Comparison of ENCODE assay signal across 9 cellular contexts in the genomic region with DNA sequence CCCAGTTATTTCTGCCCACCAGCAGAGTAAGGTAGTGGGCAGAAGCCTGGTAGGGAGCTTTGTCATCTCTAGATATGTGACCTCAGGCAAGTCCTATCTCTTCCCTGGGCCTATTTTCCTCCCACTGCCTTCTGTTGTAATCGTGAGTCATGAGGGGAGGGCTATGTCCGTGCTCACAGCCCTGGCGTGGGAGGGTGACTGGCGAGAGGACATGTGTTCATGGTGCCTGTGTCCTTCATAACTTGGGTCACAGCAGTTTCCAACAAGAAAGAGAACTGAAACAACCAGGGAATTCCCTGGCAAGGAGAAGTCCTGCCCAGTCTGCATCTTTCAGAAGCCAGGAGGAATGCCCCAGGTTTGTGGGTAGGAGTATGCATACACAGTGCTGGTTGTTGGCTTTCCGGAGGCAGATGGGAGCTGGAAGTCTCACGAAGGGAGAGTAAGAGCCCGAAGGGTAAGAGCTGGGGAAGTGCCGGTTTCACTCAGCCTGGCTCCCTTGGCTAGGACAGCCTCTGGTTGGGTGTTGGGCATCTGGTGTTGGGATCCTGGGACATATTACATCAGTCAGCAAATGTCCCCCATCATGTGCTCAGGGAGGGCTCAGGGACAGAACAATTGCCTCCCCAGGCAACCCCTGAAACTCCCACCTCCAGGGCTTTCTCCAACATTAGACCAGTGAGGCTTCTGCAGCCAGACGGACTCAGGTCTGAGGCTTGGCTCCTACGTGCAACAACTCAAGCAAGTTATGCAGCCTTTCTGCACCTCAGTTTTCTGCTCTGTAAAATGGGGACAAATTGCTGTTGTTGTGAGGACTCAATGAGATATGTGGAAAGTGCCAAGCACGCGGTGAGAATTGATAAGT. TPM values are rescaled to one million over a fixed set of nuclear protein-coding genes. Genes with fewer than 3 reads are reported as not detected.
DNase-seq lines count a peak whose midpoint lies in the region; ATAC-seq and TF ChIP-seq lines count a peak whose summit lies in the region.
"Had no signal": no experiment of that assay in that cellular context is flagged by ENCODE, and none has a peak within 500 bp of the region (broad histone marks: within the 10 kb centered on the region; RNA-seq: fewer than 3 reads in every experiment).

No MANE protein-coding gene starts in this region.

- H3K36me3 Mint-ChIP-seq in stimulated activated memory B cell treated with anti-CD40 and anti-IgM and Interleukin-4, amounts not matched to agents 10 μg/mL and 1 μg/mL and 100 μg/mL, for 72 hours: no peaks in the 10 kb centered on the region
- no peaks in the 10 kb centered on the region for H3K36me3 Mint-ChIP-seq in GM23338 (ENCODE audit: low read depth)

- peaks cover 7% of the 10 kb centered on the region for H3K9me3 Mint-ChIP-seq in stimulated activated memory B cell treated with anti-CD40 and anti-IgM and Interleukin-4, amounts not matched to agents 10 μg/mL and 1 μg/mL and 100 μg/mL, for 72 hours
- H3K9me3 Mint-ChIP-seq in GM23338: no peaks in the 10 kb centered on the region

- H3K9ac ChIP-seq in fibroblast of lung (ENCODE audit: insufficient read depth, low read length): no peak overlapping the region

- H3K4me2 ChIP-seq in fibroblast of lung (ENCODE audit: extremely low read depth, insufficient read depth, low read length) (no peak overlapping the region), GM23338 (no peak overlapping the region)

- no peaks in the 10 kb centered on the region for H3K36me3 ChIP-seq in fibroblast of lung (ENCODE audit: control insufficient read depth, insufficient read depth, low read length)
- no peaks in the 10 kb centered on the region for H3K36me3 ChIP-seq in GM23338 (ENCODE audit: insufficient read depth)
- H3K36me3 ChIP-seq: neutrophil had no signal

- H3K4me1 ChIP-seq in fibroblast of lung (ENCODE audit: control insufficient read depth, extremely low read depth, insufficient read depth, low read length): peaks cover 7% of the 10 kb centered on the region
- H3K4me1 ChIP-seq in GM23338 (ENCODE audit: insufficient read depth): no peaks in the 10 kb centered on the region

- no peak overlapping the region for H3K27ac Mint-ChIP-seq in stimulated activated memory B cell treated with anti-CD40 and anti-IgM and Interleukin-4, amounts not matched to agents 10 μg/mL and 1 μg/mL and 100 μg/mL, for 72 hours
- H3K27ac Mint-ChIP-seq in GM23338: no peak overlapping the region

- H3K27ac ChIP-seq in fibroblast of lung (ENCODE audit: insufficient read depth, low read length) (no peak overlapping the region), GM23338 (ENCODE audit: low read depth) (no peak overlapping the region)
- H3K27ac ChIP-seq: neutrophil had no signal

- H3K27me3 ChIP-seq in fibroblast of lung (ENCODE audit: control insufficient read depth, insufficient read depth, low read length) (peaks cover 13% of the 10 kb centered on the region), GM23338 (ENCODE audit: insufficient read depth) (peaks cover 15% of the 10 kb centered on the region; the same call in 1 of the 2 replicates)

- H3K9me3 ChIP-seq in fibroblast of lung (ENCODE audit: control insufficient read depth, insufficient read depth, low read depth, low read length): no peaks in the 10 kb centered on the region
- H3K9me3 ChIP-seq: neutrophil had no signal

- H4K20me1 ChIP-seq in fibroblast of lung (ENCODE audit: control insufficient read depth, extremely low read depth, insufficient read depth, low read length) (no peaks in the 10 kb centered on the region), GM23338 (replicated peaks; ENCODE audit: insufficient read depth) (no peaks in the 10 kb centered on the region)

- H3K27me3 Mint-ChIP-seq in stimulated activated memory B cell treated with anti-CD40 and anti-IgM and Interleukin-4, amounts not matched to agents 10 μg/mL and 1 μg/mL and 100 μg/mL, for 72 hours: peaks cover 55% of the 10 kb centered on the region
- peaks cover 15% of the 10 kb centered on the region for H3K27me3 Mint-ChIP-seq in GM23338 (ENCODE audit: insufficient read depth, low read depth, poor library complexity)

- DNase-seq in Daoy (ENCODE audit: low read depth): peak; percentile 93
- DNase-seq in NB4 (ENCODE audit: low read depth): peak; percentile 98
- DNase-seq in fibroblast of lung (ENCODE audit: low read depth in 2 of 2): peak; percentile 35 to 92
- no peak for DNase-seq in SW 1271 (lab: John Stamatoyannopoulos, UW)
- no peak for DNase-seq in GM23338 (ENCODE audit: low spot score)
- DNase-seq in activated naive CD4-positive, alpha-beta T cell (lab: John Stamatoyannopoulos, UW): no peak

- H3K4me3 Mint-ChIP-seq in stimulated activated memory B cell treated with anti-CD40 and anti-IgM and Interleukin-4, amounts not matched to agents 10 μg/mL and 1 μg/mL and 100 μg/mL, for 72 hours: no peak overlapping the region
- no peak overlapping the region for H3K4me3 Mint-ChIP-seq in GM23338

- peaks cover 20% of the 10 kb centered on the region for H3K4me1 Mint-ChIP-seq in stimulated activated memory B cell treated with anti-CD40 and anti-IgM and Interleukin-4, amounts not matched to agents 10 μg/mL and 1 μg/mL and 100 μg/mL, for 72 hours
- H3K4me1 Mint-ChIP-seq in GM23338: no peaks in the 10 kb centered on the region

- no peaks in the 10 kb centered on the region for H3F3A ChIP-seq in GM23338 (replicated peaks; ENCODE audit: low read depth)

- no peaks in the 10 kb centered on the region for H3K9me2 ChIP-seq in GM23338 (ENCODE audit: insufficient read depth)

- ATAC-seq in GM21717 (IDR thresholded peaks at IDR 0.05; ENCODE audit: unreplicated experiment) (peak; percentile 82), GM23338 (no peak)
- peak; percentile 89 for ATAC-seq in stimulated activated memory B cell treated with anti-CD40 and anti-IgM and Interleukin-4, amounts not matched to agents 10 μg/mL and 1 μg/mL and 100 μg/mL, for 72 hours

- no peak for TF ChIP-seq CTCF in NB4 (IDR thresholded peaks at IDR 0.05; ENCODE audit: low read depth, low read length)
- TF ChIP-seq CTCF in fibroblast of lung (conservative IDR thresholded peaks at IDR 0.05 in 1 of 2, IDR thresholded peaks at IDR 0.05 in 1 of 2; ENCODE audit: low read depth in 1 of 2, low read length in 2 of 2): no peak
- no peak for TF ChIP-seq CTCF in GM23338 (conservative IDR thresholded peaks at IDR 0.05; ENCODE audit: low read depth in 2 of 2)

- H3K79me2 ChIP-seq in fibroblast of lung (ENCODE audit: control insufficient read depth, insufficient read depth, low read length) (no peaks in the 10 kb centered on the region), GM23338 (replicated peaks; ENCODE audit: insufficient read depth) (no peaks in the 10 kb centered on the region)

- H3K4me3 ChIP-seq in NB4 (ENCODE audit: low read depth, low read length) (peak overlapping the region; percentile 80), fibroblast of lung (replicated peaks in 1 of 4; ENCODE audit: control extremely low read depth in 1 of 4, insufficient read depth in 1 of 4, low read depth in 3 of 4, low read length in 4 of 4) (no peak overlapping the region), GM23338 (no peak overlapping the region)

- peak; percentile 20 for TF ChIP-seq POLR2A in NB4 (IDR thresholded peaks at IDR 0.05; ENCODE audit: extremely low read depth, insufficient read length)

- H2AFZ ChIP-seq in fibroblast of lung (ENCODE audit: low read length): no peak overlapping the region
- H2AFZ ChIP-seq in GM23338: no peak overlapping the region

TF ChIP-seq in GM23338, 12 proteins besides CTCF, POLR2A, EP300 and RAD21:
- TF ChIP-seq EZH2 (IDR thresholded peaks at IDR 0.05; ENCODE audit: low read depth, unreplicated experiment): no peak
- no peak for TF ChIP-seq ZNF331 (CRISPR knock-in tag; IDR thresholded peaks at IDR 0.05; ENCODE audit: low read depth)
- TF ChIP-seq CREB1 (CRISPR knock-in tag; IDR thresholded peaks at IDR 0.05; ENCODE audit: low read depth): no peak

RNA-seq across cellular contexts. Expression of gene TIFAB, which starts 4.3 kb away (rescaled TPM):
- not detected in 2 replicates for total RNA-seq in Daoy (2014; rRNA removed; shearing (Covaris generic))
- total RNA-seq in fibroblast of lung: not detected in 2 replicates
- polyA plus RNA-seq in fibroblast of lung (not detected in 2 replicates), GM23338 (2016; fragmentation: Nextera tagmentation; extraction: Ambion mirVana) (not detected in 2 replicates)
- polyA plus RNA-seq in fibroblast of lung (2012): not detected in 2 replicates
- polyA minus RNA-seq in fibroblast of lung (ENCODE audit: low replicate concordance): not detected in 2 replicates
- not detected in 2 replicates for total RNA-seq in GM23338 (2014; rRNA removed; shearing (Covaris generic))

RNA-seq across cellular contexts. Expression of gene DCANP1, which starts 9.3 kb away (rescaled TPM):
- not detected in 2 replicates for total RNA-seq in Daoy (2014; rRNA removed; shearing (Covaris generic))
- total RNA-seq in fibroblast of lung: not detected in 2 replicates
- not detected in 2 replicates for polyA plus RNA-seq in fibroblast of lung
- not detected in 2 replicates for polyA plus RNA-seq in fibroblast of lung (2012)
- polyA minus RNA-seq in fibroblast of lung (ENCODE audit: low replicate concordance): 0.52 TPM in 1 of 2 replicates, not detected in the other
- total RNA-seq in GM23338 (2014; rRNA removed; shearing (Covaris generic)): not detected in 2 replicates
- polyA plus RNA-seq in GM23338 (2016; fragmentation: Nextera tagmentation; extraction: Ambion mirVana): not detected in 2 replicates

RNA-seq across cellular contexts. Expression of gene MACROH2A1, which starts 57.4 kb away (rescaled TPM):
- 301 and 334 TPM in 2 replicates for total RNA-seq in Daoy (2014; rRNA removed; shearing (Covaris generic))
- 154 and 191 TPM in 2 replicates for total RNA-seq in fibroblast of lung
- polyA plus RNA-seq in fibroblast of lung (95.6 and 128 TPM in 2 replicates), GM23338 (2016; fragmentation: Nextera tagmentation; extraction: Ambion mirVana) (50.5 and 64.9 TPM in 2 replicates)
- polyA plus RNA-seq in fibroblast of lung (2012): 82.3 and 119 TPM in 2 replicates
- 56.9 and 95.6 TPM in 2 replicates for polyA minus RNA-seq in fibroblast of lung (ENCODE audit: low replicate concordance)
- 64.9 and 81.6 TPM in 2 replicates for total RNA-seq in GM23338 (2014; rRNA removed; shearing (Covaris generic))

Comparison
In these comparisons a context has a peak if more than half of its experiments do, and no peak if none do; other contexts are left out.
1. DNase-seq: peak in Daoy (single experiment), NB4 (single experiment) and fibroblast of lung (2 of 2); none in SW 1271 (0 of 2), GM23338 (single experiment) and activated naive CD4-positive, alpha-beta T cell (0 of 4).